ENCODE assay signal across 21 cellular contexts in genomic region chr7:157663061-157663863, GRCh38.
DNase-seq lines count a peak whose midpoint lies in the region; ATAC-seq, FAIRE-seq and TF ChIP-seq lines count a peak whose summit lies in the region.
"Had no signal": no experiment of that assay in that cellular context is flagged by ENCODE, and none has a peak within 500 bp of the region (broad histone marks: within the 10 kb centered on the region; RNA-seq: fewer than 3 reads in every experiment).

No MANE protein-coding gene starts in this region.

- H3K4me1 Mint-ChIP-seq in CD14-positive monocyte, result peaks cover 5% of the 10 kb centered on the region
- no peaks in the 10 kb centered on the region for H3K4me1 Mint-ChIP-seq in endothelial cell (ENCODE audit: unreplicated experiment)

- CTCF ChIA-PET in K562 (lab: Yijun Ruan, JAX; ENCODE audit: low intra/inter-chr PET ratio), result no interaction called here

- H3K27me3 Mint-ChIP-seq in CD14-positive monocyte (ENCODE audit: low read depth in 3 of 3), result peaks cover 1 to 7% (median 5%) of the 10 kb centered on the region in 3 donors
- H3K27me3 Mint-ChIP-seq in endothelial cell (ENCODE audit: unreplicated experiment), result peaks cover 14% of the 10 kb centered on the region
- H3K27me3 Mint-ChIP-seq: stimulated activated naive CD8-positive, alpha-beta T cell treated with anti-CD3 and anti-CD28 coated beads, Interleukin-15, Interleukin-2, amounts not matched to agents 100 ng/mL and 50 ng/mL, for 24 hours had no signal

- no peak overlapping the region for H3K4me3 ChIP-seq in H7 (ENCODE audit: insufficient read depth, low read depth, low read length)
- H3K4me3 ChIP-seq in K562, result no peak overlapping the region
- no peak overlapping the region for H3K4me3 ChIP-seq in ovary
- H3K4me3 ChIP-seq: GM12878, Peyer's patch, right lobe of liver had no signal

- H3K36me3 ChIP-seq in H7 (replicated peaks; ENCODE audit: control insufficient read depth, insufficient read depth, low read length), result no peaks in the 10 kb centered on the region
- no peaks in the 10 kb centered on the region for H3K36me3 ChIP-seq in K562 (ENCODE audit: control insufficient read depth, insufficient read depth, low read length)
- no peaks in the 10 kb centered on the region for H3K36me3 ChIP-seq in ovary
- H3K36me3 ChIP-seq: Peyer's patch, right lobe of liver had no signal

- H3K79me2 ChIP-seq in K562 (ENCODE audit: control insufficient read depth, insufficient read depth, low read length), result no peaks in the 10 kb centered on the region

- DNase-seq in CD14-positive monocyte (ENCODE audit: low spot score) (peak; percentile 13), H7 (peak; percentile 68), K562 (ENCODE audit: extremely low read depth in 1 of 4, low spot score in 3 of 4) (no peak), ovary (peak in 4 of 5 donors; percentile 23 to 52 (median 41)), GF-D8 (lab: John Stamatoyannopoulos, UW) (no peak), endothelial cell (ENCODE audit: low spot score) (no peak), NCI-H2107 (lab: John Stamatoyannopoulos, UW) (no peak)
- DNase-seq: activated CD4-positive, alpha-beta T cell treated with anti-CD3 and anti-CD28 coated beads, Interleukin-2, amount 10 ng/mL, durations not matched to agents 24 days and 14 days; Calu3; effector memory CD8-positive, alpha-beta T cell; NCI-H1436 treated with DMSO at 0.1 percent for 48 hours; NCI-H2227 treated with DMSO at 0.1 percent for 48 hours; stimulated activated CD4-positive, alpha-beta T cell treated with anti-CD3 and anti-CD28 coated beads, Interleukin-1b, Interleukin-23, amount 100 ng/mL, for 48 hours had no signal

- H3K27ac ChIP-seq in K562 (ENCODE audit: extremely low read depth, low read depth, low read length) (no peak overlapping the region), ovary (no peak overlapping the region)
- H3K27ac ChIP-seq: Peyer's patch, right lobe of liver had no signal

- TF ChIP-seq CTCF in CD14-positive monocyte (IDR thresholded peaks at IDR 0.05) (no peak), K562 (IDR thresholded peaks at IDR 0.05 in 2 of 3, conservative IDR thresholded peaks at IDR 0.05 in 1 of 3; ENCODE audit: insufficient read depth in 2 of 3, low read depth in 1 of 3, low read length in 3 of 3) (no peak), ovary (IDR thresholded peaks at IDR 0.05) (no peak), endothelial cell (IDR thresholded peaks at IDR 0.05; ENCODE audit: unreplicated experiment) (no peak)

- FAIRE-seq in K562 (lab: Jason Lieb, UNC), result no peak
- FAIRE-seq: GM12878, GM19239, H54 had no signal

- peaks cover 0 to 10% of the 10 kb centered on the region in 2 experiments; a peak in 1 of 5 replicates for H3K4me1 ChIP-seq in K562 (replicated peaks in 1 of 2; ENCODE audit: control insufficient read depth in 2 of 2, insufficient read depth in 2 of 2, low read length in 2 of 2)
- H3K4me1 ChIP-seq in ovary (ENCODE audit: insufficient read depth), result peaks cover 4% of the 10 kb centered on the region
- H3K4me1 ChIP-seq: Peyer's patch, right lobe of liver had no signal

- no peak overlapping the region for H3K27ac Mint-ChIP-seq in CD14-positive monocyte
- no peak overlapping the region for H3K27ac Mint-ChIP-seq in endothelial cell (ENCODE audit: unreplicated experiment)
- H3K27ac Mint-ChIP-seq: activated CD4-positive, alpha-beta T cell treated with anti-CD3 and anti-CD28 coated beads, Interleukin-2, amount 10 ng/mL, durations not matched to agents 24 days and 14 days; effector memory CD8-positive, alpha-beta T cell; stimulated activated naive CD8-positive, alpha-beta T cell treated with anti-CD3 and anti-CD28 coated beads, Interleukin-15, Interleukin-2, amounts not matched to agents 100 ng/mL and 50 ng/mL, for 24 hours; type B pancreatic cell had no signal

- no peak overlapping the region for H3K9ac ChIP-seq in K562 (ENCODE audit: insufficient read depth in 1 of 2, low read depth in 2 of 2, low read length in 2 of 2)

- WGBS in K562 (ENCODE audit: insufficient coverage, low coverage, missing lambda C conversion rate), result 2% methylated on average over 32 of the region's 32 CpGs
- WGBS in ovary, 3 donors, result 25 to 36% (median 33%) methylated on average over 29 to 32 of the region's 32 CpGs

- intact Hi-C loops in CD14-positive monocyte (cut with micrococcal nuclease), result no loop called here
- intact Hi-C loops in K562 (cut with micrococcal nuclease), result no loop called here
- intact Hi-C loops in ovary (cut with DNase I), result no loop called here

- no peaks in the 10 kb centered on the region for H3K9me1 ChIP-seq in K562 (ENCODE audit: control insufficient read depth, insufficient read depth, low read length)

- no peak for TF ChIP-seq RAD21 in K562 (CRISPR knock-in tag; conservative IDR thresholded peaks at IDR 0.05 in 1 of 2, IDR thresholded peaks at IDR 0.05 in 1 of 2)

- H3K4me3 Mint-ChIP-seq in CD14-positive monocyte (no peak overlapping the region), endothelial cell (ENCODE audit: unreplicated experiment) (no peak overlapping the region)
- H3K4me3 Mint-ChIP-seq: activated CD4-positive, alpha-beta T cell treated with anti-CD3 and anti-CD28 coated beads, Interleukin-2, amount 10 ng/mL, durations not matched to agents 24 days and 14 days; effector memory CD8-positive, alpha-beta T cell; stimulated activated naive CD8-positive, alpha-beta T cell treated with anti-CD3 and anti-CD28 coated beads, Interleukin-15, Interleukin-2, amounts not matched to agents 100 ng/mL and 50 ng/mL, for 24 hours; type B pancreatic cell had no signal

- TF ChIP-seq EP300 in K562 (IDR thresholded peaks at IDR 0.05; ENCODE audit: low read length), result no peak
- no peak for TF ChIP-seq EP300 in ovary (IDR thresholded peaks at IDR 0.05)

- H3K4me2 ChIP-seq in K562 (ENCODE audit: insufficient read depth, low read length), result no peak overlapping the region

- H3K9me3 ChIP-seq in K562 (replicated peaks; ENCODE audit: control insufficient read depth, insufficient read depth, low read depth, low read length) (no peaks in the 10 kb centered on the region), ovary (no peaks in the 10 kb centered on the region)
- H3K9me3 ChIP-seq: Peyer's patch, right lobe of liver had no signal

- in situ Hi-C loops in K562 (cut with MboI), result no loop called here

- H3K9me3 Mint-ChIP-seq in CD14-positive monocyte (peaks cover 0 to 7% (median 0%) of the 10 kb centered on the region in 7 donors), endothelial cell (ENCODE audit: unreplicated experiment) (peaks cover 38% of the 10 kb centered on the region)
- H3K9me3 Mint-ChIP-seq: activated CD4-positive, alpha-beta T cell treated with anti-CD3 and anti-CD28 coated beads, Interleukin-2, amount 10 ng/mL, durations not matched to agents 24 days and 14 days; effector memory CD8-positive, alpha-beta T cell; stimulated activated naive CD8-positive, alpha-beta T cell treated with anti-CD3 and anti-CD28 coated beads, Interleukin-15, Interleukin-2, amounts not matched to agents 100 ng/mL and 50 ng/mL, for 24 hours; type B pancreatic cell had no signal

- TF ChIP-seq POLR2A in K562 (conservative IDR thresholded peaks at IDR 0.05) (no peak), ovary (IDR thresholded peaks at IDR 0.05) (no peak)

- H3K27me3 ChIP-seq in H7 (ENCODE audit: control insufficient read depth, insufficient read depth, low read length) (no peaks in the 10 kb centered on the region), K562 (ENCODE audit: control insufficient read depth in 2 of 2, insufficient read depth in 2 of 2, low read length in 2 of 2) (peaks cover 58 to 79% of the 10 kb centered on the region in 2 experiments), ovary (no peaks in the 10 kb centered on the region)
- H3K27me3 ChIP-seq: Peyer's patch, right lobe of liver had no signal

- ATAC-seq in K562 (no peak; the same call in 2 of the 3 replicates), HG03432 (IDR thresholded peaks at IDR 0.05; ENCODE audit: unreplicated experiment) (no peak)
- ATAC-seq: effector memory CD8-positive, alpha-beta T cell; GM12878 had no signal

- peaks cover 20% of the 10 kb centered on the region for H4K20me1 ChIP-seq in K562 (replicated peaks; ENCODE audit: control insufficient read depth, insufficient read depth, low read length)

- no TSS peak for BruUV-seq in K562 (replicated peaks; lab: Mats Ljungman, UMichigan)

- POLR2A ChIA-PET in K562 (lab: Yijun Ruan, JAX), result interaction anchor here (1.0 to 1.3 kb wide), 2 partner anchors 9 to 11 kb away, joined by 3 to 4 read pairs; no protein-coding TSS in a partner anchor

- no peak overlapping the region for H2AFZ ChIP-seq in K562 (ENCODE audit: low read depth, low read length)

- H3K36me3 Mint-ChIP-seq in CD14-positive monocyte (no peaks in the 10 kb centered on the region), endothelial cell (ENCODE audit: low read depth, unreplicated experiment) (peaks cover 12% of the 10 kb centered on the region)
- H3K36me3 Mint-ChIP-seq: type B pancreatic cell had no signal

TF ChIP-seq in K562, 482 proteins besides CTCF, POLR2A, EP300 and RAD21:
- TF ChIP-seq BHLHE40 (IDR thresholded peaks at IDR 0.05; ENCODE audit: low read length), result peak; percentile 49
- TF ChIP-seq PTTG1 (tag; IDR thresholded peaks at IDR 0.05; ENCODE audit: low read depth), result no peak

Comparison
In these comparisons a context has a peak if more than half of its experiments do, and no peak if none do; other contexts are left out.
1. DNase-seq: peak in CD14-positive monocyte (single experiment), H7 (single experiment) and ovary (4 of 5); none in K562 (0 of 4), GF-D8 (single experiment), endothelial cell (single experiment) and NCI-H2107 (single experiment).